In genomic region chr6:69791065-69791471, GRCh38 we compare ENCODE assay signal across 8 cellular contexts. TPM values are rescaled to one million over a fixed set of nuclear protein-coding genes. Genes with fewer than 3 reads are reported as not detected.
A peak's percentile ranks its signal among the peaks of the same experiment; 100 is the strongest.
DNase-seq lines count a peak whose midpoint lies in the region; ATAC-seq and TF ChIP-seq lines count a peak whose summit lies in the region.

No MANE protein-coding gene starts in this region.

- H3K9me3 ChIP-seq in esophagus (ENCODE audit: control insufficient read depth in 2 of 2, insufficient read depth in 1 of 2, low read depth in 1 of 2, low read length in 1 of 2) (no peaks in the 10 kb centered on the region), smooth muscle cell (replicated peaks; ENCODE audit: low read depth) (no peaks in the 10 kb centered on the region)
- H3K9me3 ChIP-seq in naive thymus-derived CD4-positive, alpha-beta T cell (ENCODE audit: control insufficient read depth in 2 of 3, low read length in 3 of 3): no peaks in the 10 kb centered on the region

- no peaks in the 10 kb centered on the region for H3K9me3 Mint-ChIP-seq in naive thymus-derived CD4-positive, alpha-beta T cell

- H3K4me3 ChIP-seq in esophagus (ENCODE audit: low read depth in 1 of 2, low read length in 2 of 2) (no peak overlapping the region), smooth muscle cell (no peak overlapping the region)
- no peak overlapping the region for H3K4me3 ChIP-seq in naive thymus-derived CD4-positive, alpha-beta T cell (ENCODE audit: low read length)

- H3K4me3 Mint-ChIP-seq in naive thymus-derived CD4-positive, alpha-beta T cell: peak overlapping the region in 1 of 10 donors; percentile 47

- H3K27ac ChIP-seq in esophagus (ENCODE audit: low read depth in 2 of 2, low read length in 1 of 2) (peak overlapping the region; percentile 24 to 57), smooth muscle cell (ENCODE audit: low read depth) (peak overlapping the region; percentile 75)
- no peak overlapping the region for H3K27ac ChIP-seq in naive thymus-derived CD4-positive, alpha-beta T cell (ENCODE audit: low read depth, low read length)

- H3K9ac ChIP-seq in smooth muscle cell (ENCODE audit: low read depth): peak overlapping the region; percentile 36

- TF ChIP-seq CTCF in smooth muscle cell (IDR thresholded peaks at IDR 0.05; ENCODE audit: borderline replicate concordance, insufficient read depth, poor library complexity, severe bottlenecking): no peak

- no peaks in the 10 kb centered on the region for H3K27me3 ChIP-seq in esophagus (ENCODE audit: control insufficient read depth in 1 of 2, insufficient read depth in 2 of 2, low read length in 2 of 2)
- H3K27me3 ChIP-seq in smooth muscle cell (ENCODE audit: low read depth): no peaks in the 10 kb centered on the region
- no peaks in the 10 kb centered on the region for H3K27me3 ChIP-seq in naive thymus-derived CD4-positive, alpha-beta T cell (ENCODE audit: control insufficient read depth in 2 of 2, insufficient read depth in 2 of 2, low read length in 2 of 2)

- no peak overlapping the region for H2AFZ ChIP-seq in smooth muscle cell (ENCODE audit: low read depth)

- peaks cover 22% of the 10 kb centered on the region for H4K20me1 ChIP-seq in smooth muscle cell (ENCODE audit: low read depth)

- ATAC-seq in GM21367 (IDR thresholded peaks at IDR 0.05; ENCODE audit: unreplicated experiment): peak; percentile 24
- peak; percentile 61 for ATAC-seq in HG03354 (IDR thresholded peaks at IDR 0.05; ENCODE audit: poor library complexity, severe bottlenecking, unreplicated experiment)
- no peak for ATAC-seq in naive thymus-derived CD4-positive, alpha-beta T cell

- CTCF ChIA-PET in naive thymus-derived CD4-positive, alpha-beta T cell (lab: Charles Lee): interaction anchor here (0.5 to 1.1 kb wide), 2 partner anchors 44 to 99 kb away, joined by 3 to 4 read pairs; no protein-coding TSS in a partner anchor

- H3K27me3 Mint-ChIP-seq in naive thymus-derived CD4-positive, alpha-beta T cell: no peaks in the 10 kb centered on the region

- peak overlapping the region; percentile 3 for H3K4me2 ChIP-seq in smooth muscle cell

- DNase-seq in smooth muscle cell (lab: John Stamatoyannopoulos, UW; ENCODE audit: unreplicated experiment) (no peak), amygdala (lab: John Stamatoyannopoulos, UW) (no peak), SHP77 (lab: John Stamatoyannopoulos, UW) (no peak), SIG-M5 (lab: John Stamatoyannopoulos, UW) (no peak)
- DNase-seq in naive thymus-derived CD4-positive, alpha-beta T cell: no peak

- peak overlapping the region in 2 of 9 donors; percentile 16 to 19 for H3K27ac Mint-ChIP-seq in naive thymus-derived CD4-positive, alpha-beta T cell

- peaks cover 0 to 4% of the 10 kb centered on the region in 2 donors for H3K4me1 ChIP-seq in esophagus (ENCODE audit: control insufficient read depth in 2 of 2, insufficient read depth in 2 of 2, low read length in 1 of 2)
- peaks cover 20% of the 10 kb centered on the region for H3K4me1 ChIP-seq in smooth muscle cell (ENCODE audit: low read depth)
- peaks cover 0 to 13% of the 10 kb centered on the region in 2 donors for H3K4me1 ChIP-seq in naive thymus-derived CD4-positive, alpha-beta T cell (ENCODE audit: control insufficient read depth in 2 of 2, insufficient read depth in 2 of 2, low read length in 2 of 2)

- no peaks in the 10 kb centered on the region for H3F3A ChIP-seq in smooth muscle cell (ENCODE audit: low read depth)

- intact Hi-C loops in naive thymus-derived CD4-positive, alpha-beta T cell (cut with micrococcal nuclease): no loop called here

- POLR2A ChIA-PET in naive thymus-derived CD4-positive, alpha-beta T cell (lab: Charles Lee): no interaction called here

- H3K79me2 ChIP-seq in smooth muscle cell (ENCODE audit: low read depth): peaks cover 62% of the 10 kb centered on the region

- peaks cover 2 to 18% (median 10%) of the 10 kb centered on the region in 5 donors for H3K36me3 Mint-ChIP-seq in naive thymus-derived CD4-positive, alpha-beta T cell

- H3K36me3 ChIP-seq in esophagus (ENCODE audit: control insufficient read depth in 2 of 2, insufficient read depth in 2 of 2, low read length in 1 of 2) (no peaks in the 10 kb centered on the region), smooth muscle cell (ENCODE audit: low read depth) (peaks cover 4% of the 10 kb centered on the region)
- H3K36me3 ChIP-seq in naive thymus-derived CD4-positive, alpha-beta T cell (ENCODE audit: control insufficient read depth in 2 of 3, insufficient read depth in 3 of 3, low read length in 3 of 3): peaks cover 0 to 4% (median 0%) of the 10 kb centered on the region in 3 experiments

- H3K4me1 Mint-ChIP-seq in naive thymus-derived CD4-positive, alpha-beta T cell: peaks cover 31 to 82% (median 69%) of the 10 kb centered on the region in 7 donors

- WGBS in esophagus, 2 donors: 42% methylated on average over 2 of the region's 2 CpGs
- 30% methylated on average over 2 of the region's 2 CpGs for WGBS in smooth muscle cell (ENCODE audit: low lambda C conversion rate)

RNA-seq across cellular contexts. Expression of gene LMBRD1, which starts 5.7 kb away (rescaled TPM):
- polyA plus RNA-seq in esophagus (10 to 100 TPM; 22.3 to 28.0 TPM), smooth muscle cell (22.3 and 33.4 TPM in 2 replicates)
- 72.4 and 78.5 TPM in 2 replicates for total RNA-seq in smooth muscle cell
- total RNA-seq in naive thymus-derived CD4-positive, alpha-beta T cell: 10 to 100 TPM; 27.4 to 49.1 (median 41.7) TPM
- 10 to 100 TPM; 44.7 to 45.5 TPM for polyA plus RNA-seq in naive thymus-derived CD4-positive, alpha-beta T cell
